In the genomic region with DNA sequence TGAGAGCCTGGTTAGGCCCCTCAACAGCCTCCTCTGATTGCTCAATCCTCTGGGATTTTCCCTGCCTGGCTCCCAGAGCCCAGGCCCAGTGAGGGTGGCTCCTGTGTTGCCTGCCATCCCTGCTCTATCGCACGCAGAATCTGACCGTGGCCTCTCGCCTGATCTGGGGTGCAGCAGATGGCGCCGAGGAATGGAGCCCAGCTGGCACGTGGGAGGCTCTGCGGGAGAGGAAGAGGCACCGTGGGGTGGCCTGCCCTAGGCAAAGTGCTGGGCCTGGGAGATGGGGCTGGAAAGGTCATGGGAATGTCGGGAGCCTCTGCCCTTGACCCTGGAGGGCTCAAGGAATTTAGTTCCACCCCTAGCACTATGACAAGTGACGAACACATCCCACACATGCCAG, we compare ENCODE assay signal across 26 cellular contexts. TPM values are rescaled to one million over a fixed set of nuclear protein-coding genes. Genes with fewer than 3 reads are reported as not detected.
"Had no signal": no experiment of that assay in that cellular context is flagged by ENCODE, and none has a peak within 500 bp of the region (broad histone marks: within the 10 kb centered on the region; RNA-seq: fewer than 3 reads in every experiment).

No MANE protein-coding gene starts in this region.

- H3K4me3 Mint-ChIP-seq: activated CD4-positive, alpha-beta memory T cell treated with anti-CD3 and anti-CD28 coated beads, Interleukin-2, amount 10 ng/mL, durations not matched to agents 7 days and 5 days; activated CD4-positive, alpha-beta T cell treated with anti-CD3 and anti-CD28 coated beads for 36 hours; activated naive CD4-positive, alpha-beta T cell treated with anti-CD3 and anti-CD28 coated beads, Interleukin-2, amount 10 ng/mL, durations not matched to agents 7 days and 5 days; activated naive CD8-positive, alpha-beta T cell treated with anti-CD3 and anti-CD28 coated beads for 36 hours had no signal

- H3K36me3 Mint-ChIP-seq: activated naive CD4-positive, alpha-beta T cell treated with anti-CD3 and anti-CD28 coated beads, Interleukin-2, amount 10 ng/mL, durations not matched to agents 7 days and 5 days; activated naive CD8-positive, alpha-beta T cell treated with anti-CD3 and anti-CD28 coated beads for 36 hours had no signal

- H3K9me3 Mint-ChIP-seq: activated CD4-positive, alpha-beta memory T cell treated with anti-CD3 and anti-CD28 coated beads, Interleukin-2, amount 10 ng/mL, durations not matched to agents 7 days and 5 days; activated naive CD4-positive, alpha-beta T cell treated with anti-CD3 and anti-CD28 coated beads, Interleukin-2, amount 10 ng/mL, durations not matched to agents 7 days and 5 days; activated naive CD8-positive, alpha-beta T cell treated with anti-CD3 and anti-CD28 coated beads for 36 hours; activated T-helper 2 cell treated with anti-CD3 and anti-CD28 coated beads, Interferon-gamma antibody, Interleukin-2, Interleukin-4, amounts not matched to agents 10 μg/mL and 5 μg/mL and 100 μg/mL, durations not matched to agents 14 hours and 24 hours and 36 hours had no signal

- DNase-seq: activated CD4-positive, alpha-beta memory T cell treated with anti-CD3 and anti-CD28 coated beads, Interleukin-2, amount 10 ng/mL, durations not matched to agents 7 days and 5 days; activated CD4-positive, alpha-beta T cell treated with anti-CD3 and anti-CD28 coated beads for 36 hours; activated CD4-positive, alpha-beta T cell treated with anti-CD3 and anti-CD28 coated beads, Interleukin-2, amount 50 U/mL, for 1 hour; activated gamma-delta T cell treated with Interleukin-2 at 50 U/mL for 16 hours; activated naive CD4-positive, alpha-beta T cell treated with anti-CD3 and anti-CD28 coated beads, Interleukin-2, amount 10 ng/mL, durations not matched to agents 7 days and 5 days; activated naive CD8-positive, alpha-beta T cell treated with anti-CD3 and anti-CD28 coated beads for 36 hours; activated T-cell treated with anti-CD3 and anti-CD28 coated beads for 4 hours; activated T-cell treated with anti-CD3 and anti-CD28 coated beads, Interleukin-2, amount 50 U/mL, for 48 hours; anterior cingulate cortex; NCI-H1048; NCI-H146; NCI-H1930; NCI-H345; NCI-H510A; NCI-H526 treated with DMSO at 0.1 percent for 48 hours; NCI-H82; OCI-M1; Right ventricle myocardium superior; SJCRH30; SK-N-SH; T-helper 1 cell had no signal

- H3K27ac Mint-ChIP-seq: activated CD4-positive, alpha-beta memory T cell treated with anti-CD3 and anti-CD28 coated beads, Interleukin-2, amount 10 ng/mL, durations not matched to agents 7 days and 5 days; activated CD4-positive, alpha-beta T cell treated with anti-CD3 and anti-CD28 coated beads for 36 hours; activated naive CD4-positive, alpha-beta T cell treated with anti-CD3 and anti-CD28 coated beads, Interleukin-2, amount 10 ng/mL, durations not matched to agents 7 days and 5 days; activated naive CD8-positive, alpha-beta T cell treated with anti-CD3 and anti-CD28 coated beads for 36 hours; activated T-helper 2 cell treated with anti-CD3 and anti-CD28 coated beads, Interferon-gamma antibody, Interleukin-2, Interleukin-4, amounts not matched to agents 10 μg/mL and 5 μg/mL and 100 μg/mL, durations not matched to agents 14 hours and 24 hours and 36 hours had no signal

- H3K4me1 Mint-ChIP-seq: activated CD4-positive, alpha-beta memory T cell treated with anti-CD3 and anti-CD28 coated beads, Interleukin-2, amount 10 ng/mL, durations not matched to agents 7 days and 5 days; activated CD4-positive, alpha-beta T cell treated with anti-CD3 and anti-CD28 coated beads for 36 hours; activated naive CD4-positive, alpha-beta T cell treated with anti-CD3 and anti-CD28 coated beads, Interleukin-2, amount 10 ng/mL, durations not matched to agents 7 days and 5 days; activated naive CD8-positive, alpha-beta T cell treated with anti-CD3 and anti-CD28 coated beads for 36 hours had no signal

- ATAC-seq: activated CD4-positive, alpha-beta T cell treated with anti-CD3 and anti-CD28 coated beads for 36 hours; Panc1 had no signal

RNA-seq across cellular contexts. Expression of gene SV2B, which starts 10.3 kb away (rescaled TPM):
- total RNA-seq: chondrocyte, LHCN-M2, M059J, SJCRH30 had no signal
